ENCODE assay signal across 8 cellular contexts in genomic region chr1:53220171-53220961, GRCh38. TPM values are rescaled to one million over a fixed set of nuclear protein-coding genes. Genes with fewer than 3 reads are reported as not detected.
DNase-seq lines count a peak whose midpoint lies in the region; ATAC-seq and TF ChIP-seq lines count a peak whose summit lies in the region.

TSS of gene CZIB (minus strand) at chr1:53220634. CDS start at chr1:53220575, 59 bp downstream.

- peaks cover 16% of the 10 kb centered on the region for H3K4me1 ChIP-seq in CD8-positive, alpha-beta T cell (ENCODE audit: insufficient read depth, low read length)
- H3K4me1 ChIP-seq in effector memory CD4-positive, alpha-beta T cell (ENCODE audit: control insufficient read depth, insufficient read depth, low read length, poor library complexity, severe bottlenecking) = peaks cover 11% of the 10 kb centered on the region

- CTCF ChIA-PET in CD8-positive, alpha-beta T cell (lab: Charles Lee) = interaction anchor here (0.7 to 1.1 kb wide), 2 partner anchors 26 to 173 kb away, joined by 3 read pairs; no protein-coding TSS in a partner anchor
- CTCF ChIA-PET in activated CD8-positive, alpha-beta memory T cell treated with anti-CD3 and anti-CD28 coated beads for 36 hours (lab: Charles Lee) = no interaction called here

- H3K9me3 Mint-ChIP-seq in CD8-positive, alpha-beta T cell = no peaks in the 10 kb centered on the region

- peaks cover 3% of the 10 kb centered on the region for H3K36me3 ChIP-seq in CD8-positive, alpha-beta T cell (ENCODE audit: insufficient read depth, low read length)
- H3K36me3 ChIP-seq in effector memory CD4-positive, alpha-beta T cell (ENCODE audit: control insufficient read depth, insufficient read depth, low read length) = peaks cover 19% of the 10 kb centered on the region

- peak; percentile 83 to 95 (median 91) for DNase-seq in CD8-positive, alpha-beta T cell
- peak; percentile 84 for DNase-seq in HS-27A (ENCODE audit: low read depth)
- peak; percentile 27 for DNase-seq in NK-92 (lab: John Stamatoyannopoulos, UW; ENCODE audit: unreplicated experiment)
- peak; percentile 77 to 84 (median 82) for DNase-seq in effector memory CD4-positive, alpha-beta T cell
- DNase-seq in medulla oblongata (ENCODE audit: extremely low spot score) = peak; percentile 89
- peak; percentile 82 for DNase-seq in stimulated activated CD8-positive, alpha-beta memory T cell treated with anti-CD3 and anti-CD28 coated beads, Interleukin-12 subunit alpha, Interleukin-12 subunit beta, amount 100 ng/mL, for 1 hour (ENCODE audit: low read depth)

- TF ChIP-seq CTCF in CD8-positive, alpha-beta T cell (IDR thresholded peaks at IDR 0.05) = no peak

- peaks cover 35% of the 10 kb centered on the region for H3K36me3 Mint-ChIP-seq in CD8-positive, alpha-beta T cell

- POLR2A ChIA-PET in CD8-positive, alpha-beta T cell (lab: Charles Lee) = interaction anchor here (0.6 to 1.7 kb wide), 5 partner anchors 19 to 278 kb away, joined by 3 to 11 read pairs (median 4); partner anchors contain the start of gene CPT2
- POLR2A ChIA-PET in activated CD8-positive, alpha-beta memory T cell treated with anti-CD3 and anti-CD28 coated beads for 36 hours (lab: Charles Lee) = interaction anchor here (0.5 kb wide), 1 partner anchor 8 kb away, joined by 6 read pairs; no protein-coding TSS in a partner anchor

- no peaks in the 10 kb centered on the region for H3K27me3 ChIP-seq in CD8-positive, alpha-beta T cell (ENCODE audit: insufficient read depth, low read length)
- no peaks in the 10 kb centered on the region for H3K27me3 ChIP-seq in effector memory CD4-positive, alpha-beta T cell (replicated peaks; ENCODE audit: control insufficient read depth, insufficient read depth, low read length, poor library complexity, severe bottlenecking)

- peak within 1 kb of the TSS; percentile 94 for H3K4me3 Mint-ChIP-seq in CD8-positive, alpha-beta T cell

- H3K9me3 ChIP-seq in CD8-positive, alpha-beta T cell (ENCODE audit: low read length) = no peaks in the 10 kb centered on the region
- H3K9me3 ChIP-seq in effector memory CD4-positive, alpha-beta T cell (ENCODE audit: control insufficient read depth, low read length) = no peaks in the 10 kb centered on the region

- H3K27ac ChIP-seq in CD8-positive, alpha-beta T cell (ENCODE audit: low read depth, low read length) = peak within 1 kb of the TSS; percentile 94
- peak within 1 kb of the TSS; percentile 90 for H3K27ac ChIP-seq in effector memory CD4-positive, alpha-beta T cell (ENCODE audit: insufficient read depth, low read length, poor library complexity, severe bottlenecking)

- peak; percentile 92 for ATAC-seq in CD8-positive, alpha-beta T cell
- peak; percentile 89 for ATAC-seq in GM19467 (IDR thresholded peaks at IDR 0.05; ENCODE audit: unreplicated experiment)

- H3K4me3 ChIP-seq in CD8-positive, alpha-beta T cell (ENCODE audit: low read depth, low read length) = peak within 1 kb of the TSS; percentile 92
- H3K4me3 ChIP-seq in effector memory CD4-positive, alpha-beta T cell (ENCODE audit: insufficient read depth, low read depth, low read length, poor library complexity, severe bottlenecking) = peak within 1 kb of the TSS; percentile 82

- intact Hi-C loops in CD8-positive, alpha-beta T cell (cut with DNase I, micrococcal nuclease) = loop anchor here (1.0 to 10.0 kb wide), 9 partner anchors 18 to 1983 kb away; partner anchors contain the start of genes CPT2 (in 2 of the 2), MAGOH (in 2 of the 2), BTF3L4 (in 1 of the 2) and IFT25 (in 1 of the 2)

- H3K27me3 Mint-ChIP-seq in CD8-positive, alpha-beta T cell (ENCODE audit: low read depth) = no peaks in the 10 kb centered on the region

- H3K4me1 Mint-ChIP-seq in CD8-positive, alpha-beta T cell (ENCODE audit: low read depth) = peaks cover 18% of the 10 kb centered on the region

- H3K27ac Mint-ChIP-seq in CD8-positive, alpha-beta T cell = peak within 1 kb of the TSS; percentile 98

RNA-seq across cellular contexts. Expression of gene CZIB, which starts in this region (rescaled TPM):
- 10 to 100 TPM; 26.7 to 27.4 TPM for total RNA-seq in CD8-positive, alpha-beta T cell
- total RNA-seq in activated CD8-positive, alpha-beta memory T cell treated with anti-CD3 and anti-CD28 coated beads for 36 hours = 10 to 100 TPM; 47.9 to 48.2 TPM

Comparison
In these comparisons a context has a peak if more than half of its experiments do, and no peak if none do; other contexts are left out.
1. Peak in every context shown above with its lines: DNase-seq, ATAC-seq, H3K4me3 ChIP-seq and H3K27ac ChIP-seq.
2. DNase-seq: peak in every context shown above with its lines; median percentile 91 in CD8-positive, alpha-beta T cell; 89 in medulla oblongata; 84 in HS-27A; 82 in effector memory CD4-positive, alpha-beta T cell; 82 in stimulated activated CD8-positive, alpha-beta memory T cell treated with anti-CD3 and anti-CD28 coated beads, Interleukin-12 subunit alpha, Interleukin-12 subunit beta, amount 100 ng/mL, for 1 hour; 27 in NK-92.